ENCODE assay signal across 9 cellular contexts in the genomic region with DNA sequence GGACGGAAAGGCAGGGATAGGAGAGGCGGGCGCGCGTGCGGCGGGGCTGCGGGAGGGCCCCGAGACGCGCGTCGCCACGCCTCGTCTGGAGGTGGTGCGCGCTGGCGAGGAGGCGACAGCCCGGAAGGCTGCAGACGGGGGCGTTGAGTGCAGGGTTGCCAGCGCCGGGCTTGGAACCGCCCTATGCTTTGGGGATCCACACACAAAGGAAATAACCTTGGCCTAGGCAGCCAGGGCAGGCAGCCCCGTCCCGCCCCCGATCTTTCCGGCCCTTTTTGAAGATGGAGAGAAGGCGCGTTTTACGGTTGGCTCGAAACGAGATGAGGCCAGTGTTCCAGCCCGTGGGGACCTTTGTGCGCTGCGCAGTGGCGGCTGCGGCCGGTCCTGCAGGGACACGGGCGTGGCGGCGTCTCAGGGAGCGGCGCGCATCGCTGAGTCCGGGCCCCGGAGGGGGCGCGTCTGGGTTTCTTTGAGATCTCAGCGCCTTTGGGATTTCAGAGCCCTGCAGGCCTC. TPM values are rescaled to one million over a fixed set of nuclear protein-coding genes. Genes with fewer than 3 reads are reported as not detected.
DNase-seq lines count a peak whose midpoint lies in the region; ATAC-seq, FAIRE-seq and TF ChIP-seq lines count a peak whose summit lies in the region.
"Had no signal": no experiment of that assay in that cellular context is flagged by ENCODE, and none has a peak within 500 bp of the region (broad histone marks: within the 10 kb centered on the region; RNA-seq: fewer than 3 reads in every experiment).

No MANE protein-coding gene starts in this region.

- 0 out of 2 replicates have a peak overlapping the region, but pooled peaks have one; percentile 53 for H2BK12ac ChIP-seq in H1 (ENCODE audit: low read depth, low read length)

- WGBS in H1 (ENCODE audit: extremely low coverage in 1 of 2, insufficient coverage in 1 of 2, insufficient read length in 1 of 2, insufficient replicate concordance in 2 of 2, low coverage in 1 of 2, low lambda C conversion rate in 2 of 2, missing lambda C conversion rate in 1 of 2), 2 experiments: 1% methylated on average over 51 of the region's 53 CpGs; no CpG with 5 or more reads in 1 of the 2 experiments

- TF ChIP-seq POLR2A in H1 (IDR thresholded peaks at IDR 0.05; ENCODE audit: control extremely low read depth in 1 of 2, low read depth in 2 of 2, low read length in 2 of 2): no peak

- H3K4ac ChIP-seq in H1 (replicated peaks; ENCODE audit: insufficient read length, low read depth, low read length): no peak overlapping the region

- no peak overlapping the region for H2AK5ac ChIP-seq in H1 (ENCODE audit: low read depth, low read length)

- TF ChIP-seq EP300 in H1 (IDR thresholded peaks at IDR 0.05; ENCODE audit: borderline replicate concordance in 1 of 2, low read depth in 2 of 2, low read length in 2 of 2): no peak

- H3K4me3 ChIP-seq in H1 (ENCODE audit: extremely low read depth in 1 of 4, insufficient read depth in 2 of 4, low read depth in 3 of 4, low read length in 4 of 4): peak overlapping the region; percentile 49 to 66 (median 57)

- peak overlapping the region; percentile 19; the same call in 1 of the 2 replicates for H4K8ac ChIP-seq in H1 (ENCODE audit: extremely low read depth, insufficient read depth, low read length)

- H3K56ac ChIP-seq in H1 (replicated peaks; ENCODE audit: insufficient read length, low read depth, low read length): no peak overlapping the region

- POLR2A ChIA-PET in H1 (lab: Charles Lee; ENCODE audit: partially characterized antibody): interaction anchor here (1.0 to 1.2 kb wide), 4 partner anchors 10 to 98 kb away, joined by 3 to 4 read pairs (median 3); no protein-coding TSS in a partner anchor

- H4K91ac ChIP-seq in H1 (replicated peaks; ENCODE audit: insufficient read length, low read length): peak overlapping the region; percentile 8

- no peak for TF ChIP-seq CTCF in H1 (IDR thresholded peaks at IDR 0.05; ENCODE audit: control extremely low read depth in 1 of 3, insufficient read depth in 1 of 3, low read depth in 1 of 3, low read length in 3 of 3)

- H3K14ac ChIP-seq in H1 (ENCODE audit: insufficient read length): no peak overlapping the region

- DNase-seq in NCI-H82 (lab: John Stamatoyannopoulos, UW): peak; percentile 69
- no peak for DNase-seq in NCI-H82 treated with DMSO at 0.1 percent for 48 hours (lab: John Stamatoyannopoulos, UW; ENCODE audit: unreplicated experiment)
- DNase-seq in NCI-H446 treated with DMSO at 0.1 percent for 48 hours (lab: John Stamatoyannopoulos, UW): peak; percentile 29
- peak; percentile 80 for DNase-seq in activated CD8-positive, alpha-beta memory T cell treated with anti-CD3 and anti-CD28 coated beads for 24 hours
- peak in 1 of 2 experiments; percentile 77 for DNase-seq in H1 (ENCODE audit: low read depth in 1 of 2, low spot score in 2 of 2)
- DNase-seq in midbrain (lab: John Stamatoyannopoulos, UW): peak; percentile 66
- DNase-seq in stimulated activated CD8-positive, alpha-beta memory T cell treated with anti-CD3 and anti-CD28 coated beads, Interleukin-4, amount 100 ng/mL, for 24 hours (ENCODE audit: low read depth): peak; percentile 45

- FAIRE-seq in H1 (lab: Jason Lieb, UNC): no peak
- FAIRE-seq: G401.6 had no signal

- no peak overlapping the region for H3K27ac ChIP-seq in H1 (ENCODE audit: low read depth, low read length)

- no peaks in the 10 kb centered on the region for H3K79me1 ChIP-seq in H1 (ENCODE audit: low read depth, low read length)

- H3K18ac ChIP-seq in H1 (ENCODE audit: extremely low read depth, low read length): peak overlapping the region; percentile 79; the same call in 1 of the 2 replicates

- H4K5ac ChIP-seq in H1 (ENCODE audit: insufficient read length, low read depth, low read length): no peak overlapping the region

- peaks cover 3 to 41% (median 40%) of the 10 kb centered on the region in 4 experiments for H3K27me3 ChIP-seq in H1 (replicated peaks in 1 of 4; ENCODE audit: control insufficient read depth in 3 of 4, extremely low read depth in 1 of 4, insufficient read depth in 3 of 4, low read length in 3 of 4)

- H2BK120ac ChIP-seq in H1 (replicated peaks; ENCODE audit: low read depth, low read length): no peak overlapping the region

- no peaks in the 10 kb centered on the region for H3K9me3 ChIP-seq in H1 (ENCODE audit: insufficient read depth in 2 of 2, low read depth in 1 of 2, low read length in 1 of 2)

- peak overlapping the region; percentile 96 to 98 for H3K4me2 ChIP-seq in H1 (ENCODE audit: insufficient read depth in 1 of 2, low read depth in 2 of 2, low read length in 2 of 2)

- H2BK20ac ChIP-seq in H1 (ENCODE audit: low read length): no peak overlapping the region

- H3K36me3 ChIP-seq in H1 (ENCODE audit: control insufficient read depth in 2 of 4, insufficient read depth in 4 of 4, low read length in 3 of 4): no peaks in the 10 kb centered on the region

- H3K4me1 ChIP-seq in H1 (replicated peaks in 1 of 4; ENCODE audit: control insufficient read depth in 3 of 4, insufficient read depth in 4 of 4, low read length in 3 of 4): peaks cover 7 to 18% (median 14%) of the 10 kb centered on the region in 4 experiments

- peak overlapping the region; percentile 81 for H2AFZ ChIP-seq in H1 (ENCODE audit: low read length)

- H3K9ac ChIP-seq in H1 (replicated peaks in 1 of 4; ENCODE audit: extremely low read depth in 1 of 4, low read depth in 3 of 4, low read length in 3 of 4): peak overlapping the region in 2 of 4 experiments; percentile 27 to 38; a peak in 2 of 7 replicates

- CTCF ChIA-PET in H1 (lab: Charles Lee; ENCODE audit: partially characterized antibody): interaction anchor here (1.1 to 1.9 kb wide), 4 partner anchors 25 to 165 kb away, joined by 3 to 7 read pairs (median 4); partner anchors contain the start of gene TRIM2

- no peak for TF ChIP-seq RAD21 in H1 (IDR thresholded peaks at IDR 0.05 in 1 of 2, conservative IDR thresholded peaks at IDR 0.05 in 1 of 2; ENCODE audit: low read depth in 2 of 2, low read length in 2 of 2)

- H3K23ac ChIP-seq in H1 (ENCODE audit: insufficient read length): no peak overlapping the region

- ATAC-seq in HG02973 (IDR thresholded peaks at IDR 0.05; ENCODE audit: unreplicated experiment): peak; percentile 48

- no peaks in the 10 kb centered on the region for H4K20me1 ChIP-seq in H1 (replicated peaks in 1 of 2; ENCODE audit: control insufficient read depth in 1 of 2, insufficient read depth in 2 of 2, low read length in 2 of 2)

- no peak overlapping the region for H2BK15ac ChIP-seq in H1 (ENCODE audit: low read length)

- H2BK5ac ChIP-seq in H1 (ENCODE audit: low read depth, low read length): no peak overlapping the region

- no peaks in the 10 kb centered on the region for H3K79me2 ChIP-seq in H1 (ENCODE audit: control insufficient read depth in 1 of 2, insufficient read depth in 2 of 2, low read length in 2 of 2)

- H3K23me2 ChIP-seq in H1 (ENCODE audit: low read depth, low read length): peaks cover 15% of the 10 kb centered on the region

TF ChIP-seq in H1, 55 proteins besides CTCF, POLR2A, EP300 and RAD21 (continues in another document):
- TF ChIP-seq CEBPB (IDR thresholded peaks at IDR 0.05; ENCODE audit: low read depth, low read length) (no peak), SP1 (IDR thresholded peaks at IDR 0.05; ENCODE audit: low read depth, low read length) (no peak), TAF7 (optimal IDR thresholded peaks at IDR 0.05; ENCODE audit: borderline replicate concordance, low read depth, low read length) (no peak), CHD1 (IDR thresholded peaks at IDR 0.05; ENCODE audit: low read depth, low read length) (no peak), JUND (IDR thresholded peaks at IDR 0.05; ENCODE audit: low read length) (no peak), RBBP5 (IDR thresholded peaks at IDR 0.05; ENCODE audit: borderline replicate concordance, low read depth, low read length) (no peak), BACH1 (IDR thresholded peaks at IDR 0.05; ENCODE audit: low read length) (no peak), ASH2L (IDR thresholded peaks at IDR 0.05; ENCODE audit: low read length) (peak; percentile 48), NRF1 (IDR thresholded peaks at IDR 0.05; ENCODE audit: low read depth, low read length) (no peak), TEAD4 (IDR thresholded peaks at IDR 0.05; ENCODE audit: low read depth, low read length) (no peak), CBX5 (IDR thresholded peaks at IDR 0.05; ENCODE audit: low read depth, low read length) (no peak), TBP (IDR thresholded peaks at IDR 0.05; ENCODE audit: low read depth, low read length) (no peak), CTBP2 (IDR thresholded peaks at IDR 0.05; ENCODE audit: borderline replicate concordance, insufficient read depth, insufficient read length, low read length) (no peak), USF2 (IDR thresholded peaks at IDR 0.05; ENCODE audit: low read length) (no peak), SAP30 (IDR thresholded peaks at IDR 0.05; ENCODE audit: insufficient read depth, insufficient replicate concordance, low read length) (no peak), KDM4A (IDR thresholded peaks at IDR 0.05; ENCODE audit: low read depth, low read length, severe bottlenecking) (peak; percentile 49), EGR1 (IDR thresholded peaks at IDR 0.05; ENCODE audit: borderline replicate concordance, low read depth, low read length) (peak; percentile 54; the same call in 1 of the 2 replicates)
- TF ChIP-seq, protein P1, sequence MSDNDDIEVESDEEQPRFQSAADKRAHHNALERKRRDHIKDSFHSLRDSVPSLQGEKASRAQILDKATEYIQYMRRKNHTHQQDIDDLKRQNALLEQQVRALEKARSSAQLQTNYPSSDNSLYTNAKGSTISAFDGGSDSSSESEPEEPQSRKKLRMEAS (IDR thresholded peaks at IDR 0.05): peak; percentile 5; the same call in 1 of the 2 replicates

RNA-seq across cellular contexts. Expression of gene TRIM2, which starts 50.8 kb away (rescaled TPM):
- 58.1 and 59.8 TPM in 2 replicates for total RNA-seq in H1 (2021; fragmentation: NEBNext Ultra II Directional; extraction: Animal tissue kit (Norgen Biotek cat#: 25700))
- polyA plus RNA-seq in H1 (2011; rRNA removed): 30.8 and 34.0 TPM in 2 replicates
- polyA plus RNA-seq in H1 (2011; cell fraction: cytosol; rRNA removed): 30.1 TPM
- 51.4 TPM for polyA plus RNA-seq in H1 (2011; cell fraction: nucleus; rRNA removed)
- polyA plus RNA-seq in H1 (2012, experiment 1 of 2): 25.9 to 40.1 TPM (median 35.7 TPM) in 4 replicates
- 7.1 TPM for polyA plus RNA-seq in H1 (2012, experiment 2 of 2)
- polyA plus RNA-seq in H1 (2013, experiment 1 of 2): 20.5 TPM
- polyA plus RNA-seq in H1 (2013, experiment 2 of 2): 17.9 TPM
- 196 and 248 TPM in 2 replicates for polyA minus RNA-seq in H1 (2011; rRNA and poly(A)+ RNA removed)
- polyA minus RNA-seq in H1 (2011; cell fraction: cytosol; rRNA and poly(A)+ RNA removed): 78.7 TPM
- 117 TPM for polyA minus RNA-seq in H1 (2011; cell fraction: nucleus; rRNA and poly(A)+ RNA removed)
